Comparison of ENCODE assay signal across 22 cellular contexts in genomic region chr10:60073397-60073780, GRCh38.
DNase-seq lines count a peak whose midpoint lies in the region; ATAC-seq, FAIRE-seq and TF ChIP-seq lines count a peak whose summit lies in the region.
"Had no signal": no experiment of that assay in that cellular context is flagged by ENCODE, and none has a peak within 500 bp of the region (broad histone marks: within the 10 kb centered on the region; RNA-seq: fewer than 3 reads in every experiment).

No MANE protein-coding gene starts in this region.

- no peak overlapping the region for H3K9ac ChIP-seq in OCI-LY3 (ENCODE audit: low read length)
- H3K9ac ChIP-seq in GM12878 (ENCODE audit: control insufficient read depth, insufficient read depth, low read length) = no peak overlapping the region

- DNase-seq in GM12878 (ENCODE audit: low read depth, low spot score) = no peak
- peak; percentile 16 for DNase-seq in iris pigment epithelial cell (ENCODE audit: low read depth)
- no peak for DNase-seq in upper lobe of right lung
- DNase-seq in inferior parietal cortex (ENCODE audit: extremely low spot score) = no peak
- no peak for DNase-seq in NCI-H1048 (lab: John Stamatoyannopoulos, UW)
- DNase-seq: C1 segment of cervical spinal cord; CD4-positive, alpha-beta memory T cell; COR-L47; DND-41; Karpas-422; NCI-H1092 treated with DMSO at 0.1 percent for 48 hours; NCI-H1436 treated with DMSO at 0.1 percent for 48 hours; NCI-H187 treated with DMSO at 0.1 percent for 48 hours; NCI-H2107; NCI-H524; NCI-H748 treated with DMSO at 0.1 percent for 48 hours; Right ventricle myocardium superior; RPMI8226; T-cell had no signal

- no peak overlapping the region for H3K27ac ChIP-seq in OCI-LY3 (ENCODE audit: low read length)
- H3K27ac ChIP-seq in GM12878 (ENCODE audit: control insufficient read depth, insufficient read depth) = peak overlapping the region; percentile 67
- H3K27ac ChIP-seq in upper lobe of right lung = no peak overlapping the region

- no peak for TF ChIP-seq RAD21 in GM12878 (IDR thresholded peaks at IDR 0.05; ENCODE audit: insufficient read depth, low read depth, low read length)

- POLR2A ChIA-PET in GM12878 (lab: Charles Lee) = no interaction called here

- ATAC-seq in GM12878 (no peak), upper lobe of right lung (peak; percentile 55), GM18502 (IDR thresholded peaks at IDR 0.05; ENCODE audit: poor library complexity, unreplicated experiment) (no peak)
- ATAC-seq: HCT116, T-cell had no signal

- FAIRE-seq in GM12878 (lab: Jason Lieb, UNC) = no peak

- intact Hi-C loops in GM12878 (cut with micrococcal nuclease; ENCODE audit: unreplicated experiment) = no loop called here
- intact Hi-C loops in upper lobe of right lung (cut with DNase I) = no loop called here

- RAD21 ChIA-PET in GM12878 (lab: Charles Lee; ENCODE audit: unreplicated experiment) = interaction anchor here (1.4 kb wide), 1 partner anchor 165 kb away, joined by 3 read pairs; no protein-coding TSS in a partner anchor

- H4K20me1 ChIP-seq in OCI-LY3 (ENCODE audit: insufficient read depth, low read length) = no peaks in the 10 kb centered on the region
- H4K20me1 ChIP-seq in GM12878 (ENCODE audit: control insufficient read depth, insufficient read depth) = no peaks in the 10 kb centered on the region

- H3K36me3 ChIP-seq in OCI-LY3 (replicated peaks; ENCODE audit: low read depth, low read length) = no peaks in the 10 kb centered on the region
- H3K36me3 ChIP-seq in GM12878 (ENCODE audit: control insufficient read depth in 2 of 2, insufficient read depth in 2 of 2, low read length in 1 of 2) = no peaks in the 10 kb centered on the region
- peaks cover 13% of the 10 kb centered on the region for H3K36me3 ChIP-seq in upper lobe of right lung

- peaks cover 30% of the 10 kb centered on the region for H3K4me1 ChIP-seq in OCI-LY3 (ENCODE audit: low read length)
- H3K4me1 ChIP-seq in GM12878 (ENCODE audit: control insufficient read depth, insufficient read depth, low read length) = peaks cover 14% of the 10 kb centered on the region
- no peaks in the 10 kb centered on the region for H3K4me1 ChIP-seq in upper lobe of right lung

- SMC1A ChIA-PET in GM12878 (lab: Charles Lee; ENCODE audit: uncharacterized antibody, unreplicated experiment) = interaction anchor here (0.6 to 1.5 kb wide), 2 partner anchors 9 to 207 kb away, joined by 3 read pairs; no protein-coding TSS in a partner anchor

- H3K4me3 ChIP-seq in OCI-LY3 (ENCODE audit: low read length) (peak overlapping the region; percentile 56), GM12878 (peak overlapping the region; percentile 14; the same call in 1 of the 2 replicates), upper lobe of right lung (no peak overlapping the region)

- TF ChIP-seq POLR2A in GM12878 (IDR thresholded peaks at IDR 0.05; ENCODE audit: low read depth, low read length) = no peak

- H3K27me3 ChIP-seq in OCI-LY3 (ENCODE audit: low read depth, low read length) (peaks cover 75% of the 10 kb centered on the region), GM12878 (replicated peaks in 1 of 2; ENCODE audit: control insufficient read depth in 2 of 2, insufficient read depth in 2 of 2, low read length in 1 of 2) (no peaks in the 10 kb centered on the region), upper lobe of right lung (no peaks in the 10 kb centered on the region)

- H2AFZ ChIP-seq in OCI-LY3 (ENCODE audit: low read depth, low read length) = no peak overlapping the region
- no peak overlapping the region for H2AFZ ChIP-seq in GM12878 (ENCODE audit: control insufficient read depth, low read depth, low read length)

- TF ChIP-seq CTCF in OCI-LY3 (IDR thresholded peaks at IDR 0.05; ENCODE audit: low read depth, low read length) = no peak
- no peak for TF ChIP-seq CTCF in GM12878 (IDR thresholded peaks at IDR 0.05 in 2 of 3, conservative IDR thresholded peaks at IDR 0.05 in 1 of 3; ENCODE audit: control insufficient read depth in 2 of 3, extremely low read depth in 1 of 3, insufficient read depth in 1 of 3, low read depth in 3 of 3, low read length in 3 of 3)
- no peak for TF ChIP-seq CTCF in upper lobe of right lung (IDR thresholded peaks at IDR 0.05)

- no peak for TF ChIP-seq EP300 in GM12878 (IDR thresholded peaks at IDR 0.05; ENCODE audit: borderline replicate concordance in 1 of 2, control insufficient read depth in 1 of 2, low read depth in 2 of 2, low read length in 2 of 2)

- H3K9me3 ChIP-seq in OCI-LY3 (ENCODE audit: insufficient read depth, low read length) (no peaks in the 10 kb centered on the region), GM12878 (replicated peaks; ENCODE audit: control insufficient read depth, insufficient read depth, low read length) (peaks cover 4% of the 10 kb centered on the region; the same call in 2 of the 3 replicates), upper lobe of right lung (no peaks in the 10 kb centered on the region)

- H3K4me2 ChIP-seq in OCI-LY3 (ENCODE audit: low read length) (peak overlapping the region; percentile 80), GM12878 (ENCODE audit: control insufficient read depth, insufficient read depth) (peak overlapping the region; percentile 68)

- no TSS peak for BruUV-seq in GM12878 (replicated peaks; lab: Mats Ljungman, UMichigan)

- CTCF ChIA-PET in GM12878 (lab: Yijun Ruan, JAX) = interaction anchor here (1.1 kb wide), 1 partner anchor 23 kb away, joined by 4 read pairs; no protein-coding TSS in a partner anchor

- in situ Hi-C loops in GM12878 (cut with MboI) = no loop called here

- 77% methylated on average over 4 of the region's 4 CpGs for WGBS in GM12878 (ENCODE audit: insufficient coverage, insufficient replicate concordance, low lambda C conversion rate, missing lambda C conversion rate)

- H3K79me2 ChIP-seq in OCI-LY3 (ENCODE audit: low read length) = no peaks in the 10 kb centered on the region
- H3K79me2 ChIP-seq in GM12878 (ENCODE audit: control insufficient read depth, insufficient read depth, low read length) = no peaks in the 10 kb centered on the region

TF ChIP-seq in GM12878, 131 proteins besides CTCF, POLR2A, EP300 and RAD21:
- TF ChIP-seq E4F1 (IDR thresholded peaks at IDR 0.05; ENCODE audit: borderline replicate concordance, partially characterized antibody) = no peak
- no peak for TF ChIP-seq MXI1 (IDR thresholded peaks at IDR 0.05; ENCODE audit: low read depth, low read length)
- no peak for TF ChIP-seq E2F4 (IDR thresholded peaks at IDR 0.05; ENCODE audit: low read depth, low read length)
- TF ChIP-seq BCL3 (IDR thresholded peaks at IDR 0.05; ENCODE audit: borderline replicate concordance, insufficient read depth, low read depth, low read length, poor library complexity, severe bottlenecking) = no peak
- TF ChIP-seq SMARCA5 (IDR thresholded peaks at IDR 0.05) = no peak
- no peak for TF ChIP-seq CREB1 (IDR thresholded peaks at IDR 0.05; ENCODE audit: low read depth)
- TF ChIP-seq ZNF24 (IDR thresholded peaks at IDR 0.05) = no peak
- no peak for TF ChIP-seq DPF2 (IDR thresholded peaks at IDR 0.05)
- no peak for TF ChIP-seq NFXL1 (IDR thresholded peaks at IDR 0.05; ENCODE audit: borderline replicate concordance)
- no peak for TF ChIP-seq SP1 (IDR thresholded peaks at IDR 0.05; ENCODE audit: low read depth, low read length)
- no peak for TF ChIP-seq PAX8 (IDR thresholded peaks at IDR 0.05)
